ENCODE assay signal across 8 cellular contexts in the genomic region with DNA sequence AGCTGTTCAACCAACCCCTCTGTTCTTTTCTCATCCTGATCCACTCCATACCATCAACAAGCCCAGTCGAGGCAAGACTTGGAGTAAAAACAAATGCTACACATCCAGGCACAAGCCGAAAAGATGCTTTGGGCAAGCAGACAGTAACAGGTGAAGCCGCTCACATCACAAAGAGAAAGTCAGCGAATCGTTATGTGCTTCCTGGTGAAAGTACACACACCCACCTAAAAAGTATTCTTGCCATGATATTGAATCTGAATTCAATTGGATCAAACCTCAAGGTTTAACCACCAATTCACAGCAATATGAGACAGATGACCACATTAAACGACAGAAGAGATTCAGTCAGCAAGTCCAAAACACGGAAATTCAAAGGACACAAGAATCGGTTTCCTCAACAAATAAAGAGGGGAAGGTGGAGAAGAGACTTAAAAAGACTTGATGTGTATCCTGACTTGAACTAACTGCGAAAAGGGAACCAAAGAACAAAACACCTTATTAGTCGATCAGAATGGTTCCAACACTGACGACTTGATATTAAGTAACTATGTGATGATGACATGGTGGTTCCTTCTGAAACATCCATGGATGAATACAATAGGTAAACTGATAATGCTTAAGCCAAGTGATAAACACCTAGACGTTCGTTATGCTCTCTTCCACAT. TPM values are rescaled to one million over a fixed set of nuclear protein-coding genes. Genes with fewer than 3 reads are reported as not detected.
DNase-seq lines count a peak whose midpoint lies in the region; TF ChIP-seq lines count a peak whose summit lies in the region.

No MANE protein-coding gene starts in this region.

- no peak for TF ChIP-seq CTCF in H9 (conservative IDR thresholded peaks at IDR 0.05)

- no peaks in the 10 kb centered on the region for H4K20me1 ChIP-seq in H9 (ENCODE audit: control insufficient read depth, insufficient read depth, insufficient read length)

- no peak overlapping the region for H3K18ac ChIP-seq in H9 (ENCODE audit: insufficient read length, low read depth, low read length)

- H2BK20ac ChIP-seq in H9 (ENCODE audit: low read depth, low read length, poor library complexity, severe bottlenecking) = no peak overlapping the region

- peak overlapping the region; percentile 98 to 99 for H3K4me3 Mint-ChIP-seq in H9

- no peak overlapping the region for H2BK5ac ChIP-seq in H9 (ENCODE audit: insufficient read length, low read length)

- no peak overlapping the region for H3K56ac ChIP-seq in H9 (ENCODE audit: insufficient read length, low read depth, low read length)

- H3K36me3 ChIP-seq in mucosa of stomach (ENCODE audit: control insufficient read depth, insufficient read depth, low read length) = no peaks in the 10 kb centered on the region

- H2AFZ ChIP-seq in H9 (ENCODE audit: low read length) = no peak overlapping the region

- peak overlapping the region in 2 of 3 experiments; percentile 99 to 100; a peak in 5 of 7 replicates for H3K27ac Mint-ChIP-seq in H9

- H3K4ac ChIP-seq in H9 (ENCODE audit: low read depth, low read length) = no peak overlapping the region

- H2BK15ac ChIP-seq in H9 (ENCODE audit: low read depth, low read length) = no peak overlapping the region

- H2BK12ac ChIP-seq in H9 (ENCODE audit: insufficient read length, low read depth, low read length) = no peak overlapping the region

- no peak overlapping the region for H2AK5ac ChIP-seq in H9 (ENCODE audit: insufficient read length, low read length)

- peaks cover 18 to 19% of the 10 kb centered on the region in 2 experiments for H3K4me1 Mint-ChIP-seq in H9

- no peak overlapping the region for H4K8ac ChIP-seq in H9 (replicated peaks; ENCODE audit: insufficient read length, low read depth, low read length)

- H3K23me2 ChIP-seq in H9 (ENCODE audit: insufficient read length, low read depth, low read length, poor library complexity, severe bottlenecking) = peaks cover 2% of the 10 kb centered on the region

- H3K14ac ChIP-seq in H9 (ENCODE audit: insufficient read depth, low read length) = peak overlapping the region; percentile 88; the same call in 1 of the 2 replicates

- H3K4me2 ChIP-seq in H9 (ENCODE audit: insufficient read depth, insufficient read length, low read length) = peak overlapping the region; percentile 61

- H3K4me1 ChIP-seq in H9 (ENCODE audit: insufficient read depth, low read length) = no peaks in the 10 kb centered on the region
- no peaks in the 10 kb centered on the region for H3K4me1 ChIP-seq in mucosa of stomach (ENCODE audit: control insufficient read depth, insufficient read depth, low read length)

- H3K27me3 Mint-ChIP-seq in H9 (ENCODE audit: low read depth) = no peaks in the 10 kb centered on the region

- no peaks in the 10 kb centered on the region for H3K36me3 Mint-ChIP-seq in H9 (ENCODE audit: insufficient read depth in 1 of 3, low read depth in 3 of 3)

- WGBS in H9 (ENCODE audit: extremely low coverage, insufficient read length, low lambda C conversion rate) = no CpG with 5 or more reads among the region's 13 CpGs

- H3K27me3 ChIP-seq in H9 (ENCODE audit: insufficient read depth, low read length) = no peaks in the 10 kb centered on the region
- no peaks in the 10 kb centered on the region for H3K27me3 ChIP-seq in mucosa of stomach (ENCODE audit: control insufficient read depth, insufficient read depth, low read length)

- H3K9ac ChIP-seq in H9 (ENCODE audit: extremely low read depth, insufficient read length, low read length) (peak overlapping the region; percentile 97), mucosa of stomach (ENCODE audit: low read length) (peak overlapping the region; percentile 95)

- no peaks in the 10 kb centered on the region for H3K9me3 ChIP-seq in H9 (ENCODE audit: control insufficient read depth, low read depth, low read length)
- H3K9me3 ChIP-seq in mucosa of stomach (ENCODE audit: control insufficient read depth, low read length) = no peaks in the 10 kb centered on the region

- H4K5ac ChIP-seq in H9 (ENCODE audit: insufficient read length, low read depth, low read length) = no peak overlapping the region

- DNase-seq in COLO668 (lab: John Stamatoyannopoulos, UW; ENCODE audit: unreplicated experiment) (peak; percentile 15), H9 (no peak), T-helper 1 cell (peak in 3 of 5 donors; percentile 8 to 49 (median 24)), DMS114 treated with DMSO at 0.1 percent for 48 hours (lab: John Stamatoyannopoulos, UW; ENCODE audit: unreplicated experiment) (no peak), NCI-H2081 treated with DMSO at 0.1 percent for 48 hours (lab: John Stamatoyannopoulos, UW) (no peak), NCI-H1436 treated with DMSO at 0.1 percent for 48 hours (lab: John Stamatoyannopoulos, UW) (no peak)
- DNase-seq in effector CD4-positive, alpha-beta T cell = peak; percentile 24

- no peak overlapping the region for H3K23ac ChIP-seq in H9 (ENCODE audit: insufficient read length, low read depth, low read length)

- H3K4me3 ChIP-seq in mucosa of stomach (ENCODE audit: low read length) = peak overlapping the region; percentile 49

- H3K79me1 ChIP-seq in H9 (ENCODE audit: insufficient read depth, low read depth, low read length, poor library complexity, severe bottlenecking) = peaks cover 6% of the 10 kb centered on the region

- no peak overlapping the region for H2BK120ac ChIP-seq in H9 (ENCODE audit: low read depth, low read length, poor library complexity, severe bottlenecking)

- no peak overlapping the region for H4K91ac ChIP-seq in H9 (ENCODE audit: insufficient read length, low read depth, low read length)

- no peak overlapping the region for H3K27ac ChIP-seq in H9 (ENCODE audit: insufficient read length, low read depth, low read length)

- no peak overlapping the region for H3T11ph ChIP-seq in H9 (ENCODE audit: low read length)

- no peaks in the 10 kb centered on the region for H3K9me3 Mint-ChIP-seq in H9

- peaks cover 5% of the 10 kb centered on the region; the same call in 1 of the 2 replicates for H3K79me2 ChIP-seq in H9 (ENCODE audit: insufficient read depth, low read length)

RNA-seq across cellular contexts. Expression of a gene that starts 1.1 kb away (rescaled TPM):
- 8.9 and 9.9 TPM in 2 replicates for total RNA-seq in H9 (2021)

Comparison
In these comparisons a context has a peak if more than half of its experiments do, and no peak if none do; other contexts are left out.
1. DNase-seq: peak in COLO668 (single experiment), T-helper 1 cell (3 of 5) and effector CD4-positive, alpha-beta T cell (single experiment); none in H9 (single experiment), DMS114 treated with DMSO at 0.1 percent for 48 hours (single experiment), NCI-H2081 treated with DMSO at 0.1 percent for 48 hours (single experiment) and NCI-H1436 treated with DMSO at 0.1 percent for 48 hours (single experiment).